ENCODE assay signal across 12 cellular contexts in genomic region chr21:39007532-39007931, GRCh38.
A peak's percentile ranks its signal among the peaks of the same experiment; 100 is the strongest.
DNase-seq lines count a peak whose midpoint lies in the region; ATAC-seq and TF ChIP-seq lines count a peak whose summit lies in the region.
"Had no signal": no experiment of that assay in that cellular context is flagged by ENCODE, and none has a peak within 500 bp of the region (broad histone marks: within the 10 kb centered on the region; RNA-seq: fewer than 3 reads in every experiment).

No MANE protein-coding gene starts in this region.

- H3K36me3 ChIP-seq in PC-3 (ENCODE audit: low read depth, low read length) (no peaks in the 10 kb centered on the region), lower lobe of right lung (no peaks in the 10 kb centered on the region), suprapubic skin (no peaks in the 10 kb centered on the region)

- WGBS in suprapubic skin, result 51% methylated on average over 8 of the region's 8 CpGs
- WGBS in lower leg skin, 2 donors, result 35 to 51% methylated on average over 8 of the region's 8 CpGs

- no peaks in the 10 kb centered on the region for H3K4me1 ChIP-seq in PC-3 (ENCODE audit: insufficient read depth, low read length)
- H3K4me1 ChIP-seq in lower lobe of right lung, result peaks cover 79% of the 10 kb centered on the region
- peaks cover 50% of the 10 kb centered on the region for H3K4me1 ChIP-seq in suprapubic skin

- H3K9ac ChIP-seq in PC-3 (ENCODE audit: low read length), result no peak overlapping the region

- H3K4me3 ChIP-seq in PC-3 (ENCODE audit: low read length) (no peak overlapping the region), lower lobe of right lung (no peak overlapping the region), suprapubic skin (no peak overlapping the region), lower leg skin (ENCODE audit: low read depth, poor library complexity, severe bottlenecking) (no peak overlapping the region)

- DNase-seq in PC-3 (peak; percentile 40), lower lobe of right lung (no peak), suprapubic skin (ENCODE audit: low spot score in 2 of 2) (no peak), lower leg skin (ENCODE audit: low spot score in 2 of 2) (no peak), islet precursor cell (no peak), D341Med (ENCODE audit: low spot score) (no peak), NCI-H2029 (lab: John Stamatoyannopoulos, UW) (no peak)
- DNase-seq: NCI-H1417 treated with DMSO at 0.1 percent for 48 hours, NCI-H446, SW 1271 had no signal

- no peaks in the 10 kb centered on the region for H4K20me1 ChIP-seq in PC-3 (ENCODE audit: low read length)

- TF ChIP-seq CTCF in PC-3 (conservative IDR thresholded peaks at IDR 0.05; ENCODE audit: low read depth, low read length), result no peak
- no peak for TF ChIP-seq CTCF in lower lobe of right lung (IDR thresholded peaks at IDR 0.05)
- no peak for TF ChIP-seq CTCF in suprapubic skin (IDR thresholded peaks at IDR 0.05)
- TF ChIP-seq CTCF in lower leg skin (IDR thresholded peaks at IDR 0.05), result no peak

- TF ChIP-seq POLR2A in suprapubic skin (IDR thresholded peaks at IDR 0.05), result no peak
- no peak for TF ChIP-seq POLR2A in lower leg skin (IDR thresholded peaks at IDR 0.05)

- TF ChIP-seq EP300 in suprapubic skin (IDR thresholded peaks at IDR 0.05), result no peak

- intact Hi-C loops in PC-3 (cut with micrococcal nuclease), result no loop called here
- intact Hi-C loops in lower lobe of right lung (cut with DNase I), result no loop called here
- intact Hi-C loops in lower leg skin (cut with DNase I; ENCODE audit: low total_unique reads), result no loop called here

- CTCF ChIA-PET in PC-3 (lab: Charles Lee), result no interaction called here

- ATAC-seq in PC-3 (no peak), lower lobe of right lung (peak in 1 of 2 donors; percentile 38)

- H3K4me2 ChIP-seq in PC-3 (ENCODE audit: low read length), result no peak overlapping the region

- no peak overlapping the region for H2AFZ ChIP-seq in PC-3 (ENCODE audit: low read length)

- no peaks in the 10 kb centered on the region for H3F3A ChIP-seq in PC-3 (ENCODE audit: low read length, unreplicated experiment)

- H3K9me2 ChIP-seq in PC-3 (replicated peaks; ENCODE audit: low read length), result no peaks in the 10 kb centered on the region

- no peaks in the 10 kb centered on the region for H3K27me3 ChIP-seq in PC-3 (ENCODE audit: low read length)
- H3K27me3 ChIP-seq in lower lobe of right lung (ENCODE audit: low read depth), result no peaks in the 10 kb centered on the region
- H3K27me3 ChIP-seq in suprapubic skin, result no peaks in the 10 kb centered on the region

- no peaks in the 10 kb centered on the region for H3K79me2 ChIP-seq in PC-3 (ENCODE audit: low read length)

- H3K27ac ChIP-seq in PC-3 (ENCODE audit: low read length) (no peak overlapping the region), cingulate gyrus (ENCODE audit: low read depth, low read length) (peak overlapping the region; percentile 69), lower lobe of right lung (peak overlapping the region; percentile 86), suprapubic skin (peak overlapping the region; percentile 78)
- H3K27ac ChIP-seq: VCaP had no signal

- POLR2A ChIA-PET in PC-3 (lab: Charles Lee; ENCODE audit: unreplicated experiment), result no interaction called here

- H3K9me3 ChIP-seq in PC-3 (ENCODE audit: low read length), result no peaks in the 10 kb centered on the region
- no peaks in the 10 kb centered on the region for H3K9me3 ChIP-seq in lower lobe of right lung
- H3K9me3 ChIP-seq in suprapubic skin, result no peaks in the 10 kb centered on the region

- BruUV-seq in PC-3 (replicated peaks; lab: Mats Ljungman, UMichigan), result no TSS peak
